In genomic region chr18:73407506-73407905, GRCh38 we compare ENCODE assay signal across 19 cellular contexts.
A peak's percentile ranks its signal among the peaks of the same experiment; 100 is the strongest.
DNase-seq lines count a peak whose midpoint lies in the region; ATAC-seq and TF ChIP-seq lines count a peak whose summit lies in the region.
"Had no signal": no experiment of that assay in that cellular context is flagged by ENCODE, and none has a peak within 500 bp of the region (broad histone marks: within the 10 kb centered on the region; RNA-seq: fewer than 3 reads in every experiment).

No MANE protein-coding gene starts in this region.

- H3K36me3 ChIP-seq in HUES6 (ENCODE audit: control insufficient read depth, insufficient read depth, low read length) (no peaks in the 10 kb centered on the region), colonic mucosa (no peaks in the 10 kb centered on the region)
- H3K36me3 ChIP-seq: upper lobe of right lung had no signal

- ATAC-seq in central memory CD8-positive, alpha-beta T cell (replicated peaks; ENCODE audit: extremely low read depth, poor library complexity, severe bottlenecking), result peak; percentile 14
- ATAC-seq in right cardiac atrium, result peak; percentile 50 to 80
- ATAC-seq: activated CD4-positive, alpha-beta T cell treated with anti-CD3 and anti-CD28 coated beads for 36 hours; K562; upper lobe of right lung had no signal

- H3K9me3 ChIP-seq in HUES6 (ENCODE audit: control insufficient read depth, insufficient read depth, low read depth, low read length) (no peaks in the 10 kb centered on the region), right cardiac atrium (ENCODE audit: control insufficient read depth, low read length) (no peaks in the 10 kb centered on the region), colonic mucosa (no peaks in the 10 kb centered on the region)
- H3K9me3 ChIP-seq: upper lobe of right lung had no signal

- no peaks in the 10 kb centered on the region for H3K4me1 Mint-ChIP-seq in central memory CD8-positive, alpha-beta T cell
- H3K4me1 Mint-ChIP-seq: activated CD4-positive, alpha-beta T cell treated with anti-CD3 and anti-CD28 coated beads for 36 hours had no signal

- H3K9me3 Mint-ChIP-seq in central memory CD8-positive, alpha-beta T cell, result peaks cover 9% of the 10 kb centered on the region
- H3K9me3 Mint-ChIP-seq: activated naive CD4-positive, alpha-beta T cell treated with anti-CD3 and anti-CD28 coated beads for 36 hours; brain; stimulated activated naive CD8-positive, alpha-beta T cell treated with anti-CD3 and anti-CD28 coated beads, Interleukin-15, Interleukin-2, amounts not matched to agents 100 ng/mL and 50 ng/mL, for 24 hours had no signal

- no peak for TF ChIP-seq CTCF in colonic mucosa (IDR thresholded peaks at IDR 0.05)

- intact Hi-C loops in right cardiac atrium (cut with DNase I), result no loop called here
- intact Hi-C loops in colonic mucosa (cut with DNase I), result no loop called here

- H3K4me3 ChIP-seq in HUES6 (ENCODE audit: low read depth, low read length), result no peak overlapping the region
- no peak overlapping the region for H3K4me3 ChIP-seq in right cardiac atrium (ENCODE audit: low read length)
- no peak overlapping the region for H3K4me3 ChIP-seq in colonic mucosa
- H3K4me3 ChIP-seq: K562, upper lobe of right lung had no signal

- H3K27me3 Mint-ChIP-seq in central memory CD8-positive, alpha-beta T cell, result no peaks in the 10 kb centered on the region
- H3K27me3 Mint-ChIP-seq: activated CD4-positive, alpha-beta T cell treated with anti-CD3 and anti-CD28 coated beads for 36 hours; stimulated activated naive CD8-positive, alpha-beta T cell treated with anti-CD3 and anti-CD28 coated beads, Interleukin-15, Interleukin-2, amounts not matched to agents 100 ng/mL and 50 ng/mL, for 24 hours had no signal

- H3K4me1 ChIP-seq in HUES6 (ENCODE audit: control insufficient read depth, insufficient read depth, low read length) (peaks cover 21% of the 10 kb centered on the region), right cardiac atrium (ENCODE audit: control insufficient read depth, insufficient read depth, low read length) (peaks cover 6% of the 10 kb centered on the region), colonic mucosa (no peaks in the 10 kb centered on the region)
- H3K4me1 ChIP-seq: upper lobe of right lung had no signal

- H3K27ac ChIP-seq in HUES6 (ENCODE audit: low read depth, low read length) (peak overlapping the region; percentile 75; the same call in 1 of the 2 replicates), right cardiac atrium (ENCODE audit: low read length) (no peak overlapping the region), colonic mucosa (no peak overlapping the region)
- H3K27ac ChIP-seq: upper lobe of right lung had no signal

- H3K4me3 Mint-ChIP-seq in central memory CD8-positive, alpha-beta T cell, result no peak overlapping the region
- H3K4me3 Mint-ChIP-seq: activated CD4-positive, alpha-beta T cell treated with anti-CD3 and anti-CD28 coated beads for 36 hours; activated naive CD4-positive, alpha-beta T cell treated with anti-CD3 and anti-CD28 coated beads for 36 hours; brain; stimulated activated naive CD8-positive, alpha-beta T cell treated with anti-CD3 and anti-CD28 coated beads, Interleukin-15, Interleukin-2, amounts not matched to agents 100 ng/mL and 50 ng/mL, for 24 hours had no signal

- H3K27ac Mint-ChIP-seq in central memory CD8-positive, alpha-beta T cell (ENCODE audit: low read depth), result no peak overlapping the region
- H3K27ac Mint-ChIP-seq: activated CD4-positive, alpha-beta T cell treated with anti-CD3 and anti-CD28 coated beads for 36 hours; activated naive CD4-positive, alpha-beta T cell treated with anti-CD3 and anti-CD28 coated beads for 36 hours; brain; stimulated activated naive CD8-positive, alpha-beta T cell treated with anti-CD3 and anti-CD28 coated beads, Interleukin-15, Interleukin-2, amounts not matched to agents 100 ng/mL and 50 ng/mL, for 24 hours had no signal

- H3K36me3 Mint-ChIP-seq in central memory CD8-positive, alpha-beta T cell (ENCODE audit: insufficient read depth), result no peaks in the 10 kb centered on the region
- H3K36me3 Mint-ChIP-seq: brain had no signal

- H3K27me3 ChIP-seq in HUES6 (ENCODE audit: control insufficient read depth, insufficient read depth, low read length) (no peaks in the 10 kb centered on the region), right cardiac atrium (ENCODE audit: control insufficient read depth, insufficient read depth) (no peaks in the 10 kb centered on the region), colonic mucosa (no peaks in the 10 kb centered on the region)
- H3K27me3 ChIP-seq: upper lobe of right lung had no signal

- DNase-seq in AG08396 (ENCODE audit: low spot score) (peak; percentile 10), right cardiac atrium (peak in 1 of 3 donors; percentile 42), DMS53 (lab: John Stamatoyannopoulos, UW) (no peak), colonic mucosa (no peak), NCI-H510A (lab: John Stamatoyannopoulos, UW) (no peak), hypothalamus (lab: John Stamatoyannopoulos, UW) (no peak)
- DNase-seq in central memory CD8-positive, alpha-beta T cell (ENCODE audit: low spot score in 2 of 2), result no peak
- DNase-seq: activated CD4-positive, alpha-beta T cell treated with anti-CD3 and anti-CD28 coated beads for 36 hours; activated naive CD4-positive, alpha-beta T cell treated with anti-CD3 and anti-CD28 coated beads for 36 hours; effector CD4-positive, alpha-beta T cell; GDM1; glutamatergic neuron; NCI-H2171 treated with DMSO at 0.1 percent for 48 hours; T-helper 9 cell; upper lobe of right lung had no signal

- H3K9ac ChIP-seq in HUES6 (ENCODE audit: low read length), result peak overlapping the region; percentile 7
- H3K9ac ChIP-seq in colonic mucosa (ENCODE audit: low read depth in 2 of 2, low read length in 2 of 2), result no peak overlapping the region

- WGBS in right cardiac atrium, result 6% methylated on average over 1 of the region's 1 CpG
